In the genomic region with DNA sequence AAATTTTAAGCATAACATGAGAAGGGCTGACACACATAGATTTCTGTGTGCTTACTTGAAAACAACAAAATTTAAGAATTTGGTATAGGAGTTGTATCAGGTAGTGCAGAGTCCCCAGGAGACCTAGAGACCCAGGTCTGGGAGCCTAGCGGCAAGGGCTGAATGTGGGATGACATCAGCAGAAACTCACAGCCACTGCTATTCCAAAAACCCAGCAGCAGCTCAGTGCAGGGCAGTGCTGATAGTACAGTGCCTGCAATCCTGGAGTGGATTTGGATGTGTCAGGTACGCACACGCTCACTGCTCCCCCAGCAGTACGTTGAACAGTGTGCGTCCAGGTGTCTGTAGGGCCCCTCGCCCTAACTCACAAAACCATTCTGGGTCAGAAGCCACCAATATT, we compare ENCODE assay signal across 1 cellular context.
TF ChIP-seq lines count a peak whose summit lies in the region.

No MANE protein-coding gene starts in this region.

TF ChIP-seq in HepG2, 621 proteins besides CTCF, POLR2A, EP300 and RAD21 (continued from another document):
- TF ChIP-seq DZIP1 (CRISPR knock-in tag; IDR thresholded peaks at IDR 0.05): no peak
